8 cellular contexts compared by ENCODE assay signal in the genomic region with DNA sequence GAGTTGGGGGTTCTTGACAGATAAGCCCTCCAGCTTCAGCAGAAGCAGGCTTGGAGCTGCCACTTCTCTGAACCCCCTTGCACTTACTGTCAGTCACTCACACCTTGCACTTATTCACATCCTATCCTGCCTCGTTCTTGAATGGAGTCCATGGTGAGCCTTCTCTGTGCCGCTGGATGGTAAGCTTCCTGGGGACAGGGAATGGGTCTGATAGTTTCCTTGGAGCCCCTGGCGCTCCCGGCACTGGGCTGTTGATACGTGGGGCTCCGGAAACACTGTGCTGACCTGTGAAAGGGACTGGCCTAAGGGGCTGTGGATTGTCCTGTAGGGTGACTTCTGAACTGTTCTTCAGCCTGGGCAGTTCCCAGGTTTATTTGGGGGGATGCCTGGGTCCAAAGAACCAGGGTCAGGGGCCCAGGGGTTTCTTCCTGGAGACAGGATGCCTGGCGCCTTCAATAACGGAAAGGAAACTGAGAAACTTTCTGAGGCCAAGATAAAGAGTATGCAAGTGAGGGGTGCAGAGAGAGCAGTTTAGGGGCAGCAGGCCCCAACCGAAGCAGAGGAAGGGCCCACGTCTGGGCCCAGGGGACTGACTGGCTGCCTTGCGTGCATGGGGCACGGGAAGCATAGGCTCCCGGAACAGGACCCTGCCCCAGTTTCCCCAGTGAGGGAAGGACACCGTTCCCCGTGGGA. TPM values are rescaled to one million over a fixed set of nuclear protein-coding genes. Genes with fewer than 3 reads are reported as not detected.
DNase-seq lines count a peak whose midpoint lies in the region; ATAC-seq lines count a peak whose summit lies in the region.

No MANE protein-coding gene starts in this region.

- ATAC-seq in HG03175 (IDR thresholded peaks at IDR 0.05; ENCODE audit: unreplicated experiment): peak; percentile 42
- no peak for ATAC-seq in esophagus mucosa

- no peaks in the 10 kb centered on the region for H3K9me3 ChIP-seq in iPS DF 6.9 (ENCODE audit: control insufficient read depth, insufficient read depth, low read length)

- peaks cover 29% of the 10 kb centered on the region for H3K4me1 Mint-ChIP-seq in stimulated activated naive CD8-positive, alpha-beta T cell treated with anti-CD3 and anti-CD28 coated beads, Interleukin-15, Interleukin-2, amounts not matched to agents 100 ng/mL and 50 ng/mL, for 24 hours (ENCODE audit: low read depth)

- H3K4me1 ChIP-seq in iPS DF 6.9 (ENCODE audit: control insufficient read depth, insufficient read depth, low read length): peaks cover 10% of the 10 kb centered on the region

- H3K27ac ChIP-seq in iPS DF 6.9 (ENCODE audit: low read length): no peak overlapping the region

- peak overlapping the region; percentile 87 for H3K4me3 Mint-ChIP-seq in stimulated activated naive CD8-positive, alpha-beta T cell treated with anti-CD3 and anti-CD28 coated beads, Interleukin-15, Interleukin-2, amounts not matched to agents 100 ng/mL and 50 ng/mL, for 24 hours

- H3K9me3 Mint-ChIP-seq in stimulated activated naive CD8-positive, alpha-beta T cell treated with anti-CD3 and anti-CD28 coated beads, Interleukin-15, Interleukin-2, amounts not matched to agents 100 ng/mL and 50 ng/mL, for 24 hours: no peaks in the 10 kb centered on the region

- peak overlapping the region; percentile 58 for H3K4me3 ChIP-seq in iPS DF 6.9 (ENCODE audit: low read length)

- peak; percentile 10 for DNase-seq in stimulated activated CD8-positive, alpha-beta memory T cell treated with anti-CD3 and anti-CD28 coated beads, Interleukin-15, amount 100 ng/mL, for 24 hours (ENCODE audit: low read depth)
- DNase-seq in stimulated activated CD8-positive, alpha-beta memory T cell treated with anti-CD3 and anti-CD28 coated beads, Interleukin-4, amount 100 ng/mL, for 48 hours: no peak
- DNase-seq in activated T-cell treated with anti-CD3 and anti-CD28 coated beads, Interleukin-2, amount 50 U/mL, for 48 hours: peak; percentile 48
- DNase-seq in iPS DF 6.9 (ENCODE audit: low read depth, low spot score) (no peak), AG08395 (ENCODE audit: low spot score) (no peak)

- no peaks in the 10 kb centered on the region for H3K36me3 ChIP-seq in iPS DF 6.9 (ENCODE audit: control insufficient read depth, insufficient read depth, low read length)

- peak overlapping the region; percentile 87 for H3K27ac Mint-ChIP-seq in stimulated activated naive CD8-positive, alpha-beta T cell treated with anti-CD3 and anti-CD28 coated beads, Interleukin-15, Interleukin-2, amounts not matched to agents 100 ng/mL and 50 ng/mL, for 24 hours

- no peaks in the 10 kb centered on the region for H3K27me3 Mint-ChIP-seq in stimulated activated naive CD8-positive, alpha-beta T cell treated with anti-CD3 and anti-CD28 coated beads, Interleukin-15, Interleukin-2, amounts not matched to agents 100 ng/mL and 50 ng/mL, for 24 hours

- no peaks in the 10 kb centered on the region for H3K27me3 ChIP-seq in iPS DF 6.9 (ENCODE audit: control insufficient read depth, insufficient read depth, low read length)

- peaks cover 10% of the 10 kb centered on the region for H3K36me3 Mint-ChIP-seq in stimulated activated naive CD8-positive, alpha-beta T cell treated with anti-CD3 and anti-CD28 coated beads, Interleukin-15, Interleukin-2, amounts not matched to agents 100 ng/mL and 50 ng/mL, for 24 hours (ENCODE audit: low read depth)

- WGBS in iPS DF 6.9 (ENCODE audit: insufficient coverage, insufficient read length): no CpG with 5 or more reads among the region's 15 CpGs

RNA-seq across cellular contexts. Expression of gene ST3GAL4, which starts 0.7 kb away (rescaled TPM):
- total RNA-seq in esophagus mucosa: 54.2 TPM

RNA-seq across cellular contexts. Expression of gene DCPS, which starts 50.9 kb away (rescaled TPM):
- 17.4 TPM for total RNA-seq in esophagus mucosa

Comparison
In these comparisons a context has a peak if more than half of its experiments do, and no peak if none do; other contexts are left out.
1. DNase-seq: peak in stimulated activated CD8-positive, alpha-beta memory T cell treated with anti-CD3 and anti-CD28 coated beads, Interleukin-15, amount 100 ng/mL, for 24 hours (single experiment) and activated T-cell treated with anti-CD3 and anti-CD28 coated beads, Interleukin-2, amount 50 U/mL, for 48 hours (2 of 2); none in stimulated activated CD8-positive, alpha-beta memory T cell treated with anti-CD3 and anti-CD28 coated beads, Interleukin-4, amount 100 ng/mL, for 48 hours (single experiment), iPS DF 6.9 (single experiment) and AG08395 (single experiment).